In the genomic region with DNA sequence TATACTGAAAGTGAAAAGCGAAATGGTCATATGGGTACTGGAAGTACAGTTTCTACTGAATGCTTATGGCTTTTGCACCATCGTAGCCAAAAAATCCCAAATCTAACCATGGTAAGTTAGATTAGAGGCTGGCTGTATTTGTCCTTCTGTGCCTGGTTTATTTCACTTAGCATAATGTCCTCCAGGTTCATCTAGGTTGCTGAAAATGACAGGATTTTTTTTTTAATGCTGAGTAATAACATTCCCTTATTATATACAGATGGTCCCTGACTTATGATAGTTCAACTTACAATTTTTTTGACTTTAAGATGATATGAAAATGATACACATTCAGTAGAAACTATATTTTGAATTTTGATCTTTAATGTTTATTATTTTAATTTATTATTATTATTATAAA, we compare ENCODE assay signal across 30 cellular contexts. TPM values are rescaled to one million over a fixed set of nuclear protein-coding genes. Genes with fewer than 3 reads are reported as not detected.
"Had no signal": no experiment of that assay in that cellular context is flagged by ENCODE, and none has a peak within 500 bp of the region (broad histone marks: within the 10 kb centered on the region; RNA-seq: fewer than 3 reads in every experiment).

No MANE protein-coding gene starts in this region.

- DNase-seq: hippocampal formation; kidney glomerular epithelial cell; left cardiac atrium; lower lobe of right lung; mammary epithelial cell; mesenchymal stem cell; naive thymus-derived CD8-positive, alpha-beta T cell; nucleus accumbens; right lobe of liver; stimulated activated CD4-positive, alpha-beta T cell treated with anti-CD3 and anti-CD28 coated beads, Interleukin-1b, Interleukin-23, amount 100 ng/mL, for 48 hours; stimulated activated CD4-positive, alpha-beta T cell treated with anti-CD3 and anti-CD28 coated beads, Interleukin-2, amount 100 ng/mL, for 48 hours; stimulated activated CD4-positive, alpha-beta T cell treated with anti-CD3 and anti-CD28 coated beads, Interleukin-4, amount 100 ng/mL, for 4 hours; stimulated activated CD8-positive, alpha-beta memory T cell treated with anti-CD3 and anti-CD28 coated beads, Interleukin-4, amount 100 ng/mL, for 48 hours; stimulated activated naive CD4-positive, alpha-beta T cell treated with Interleukin-2 at 50 U/mL for 16 hours; stimulated activated naive CD8-positive, alpha-beta T cell treated with anti-CD3 and anti-CD28 coated beads, Interleukin-15, amount 100 ng/mL, for 72 hours; substantia nigra; transverse colon; upper lobe of left lung had no signal

- H3K4me1 ChIP-seq: lower lobe of right lung, parathyroid adenoma, right atrium auricular region, right lobe of liver, transverse colon, vagina had no signal

- FAIRE-seq: keratinocyte had no signal

- H3K4me2 ChIP-seq: smooth muscle cell had no signal

- H3K9ac ChIP-seq: parathyroid adenoma had no signal

- H3K27me3 ChIP-seq: right atrium auricular region, right lobe of liver, upper lobe of left lung, vagina had no signal

- H3K9me3 ChIP-seq: vagina had no signal

- H3K4me3 ChIP-seq: lower lobe of right lung, right atrium auricular region, right lobe of liver, smooth muscle cell, transverse colon, upper lobe of left lung, vagina had no signal

- ATAC-seq: left cardiac atrium; left lobe of liver; lower lobe of right lung; naive thymus-derived CD8-positive, alpha-beta T cell; right lobe of liver; stimulated activated memory B cell treated with anti-CD40 and anti-IgM and Interleukin-4, amounts not matched to agents 10 μg/mL and 1 μg/mL and 100 μg/mL, for 72 hours; stimulated activated naive CD8-positive, alpha-beta T cell treated with anti-CD3 and anti-CD28 coated beads, Interleukin-15, amount 100 ng/mL, for 72 hours had no signal

- H3K79me2 ChIP-seq: parathyroid adenoma had no signal

- H3K27ac ChIP-seq: lower lobe of right lung, parathyroid adenoma, right atrium auricular region, right lobe of liver, transverse colon, upper lobe of left lung, vagina had no signal

- H2AFZ ChIP-seq: parathyroid adenoma had no signal

- H3K36me3 ChIP-seq: lower lobe of right lung, right atrium auricular region, right lobe of liver, transverse colon, upper lobe of left lung, vagina had no signal

RNA-seq across cellular contexts. Expression of gene MYCT1, which starts 7.6 kb away (rescaled TPM):
- total RNA-seq: mammary epithelial cell; naive thymus-derived CD8-positive, alpha-beta T cell; neural crest cell; progenitor cell of endocrine pancreas; smooth muscle cell had no signal
- polyA plus RNA-seq: mammary epithelial cell; naive thymus-derived CD8-positive, alpha-beta T cell; smooth muscle cell had no signal

RNA-seq across cellular contexts. Expression of gene VIP, which starts 45.3 kb away (rescaled TPM):
- total RNA-seq: mammary epithelial cell; naive thymus-derived CD8-positive, alpha-beta T cell; neural crest cell; osteoblast; progenitor cell of endocrine pancreas; renal cortical epithelial cell; skeletal muscle tissue; smooth muscle cell had no signal
- polyA plus RNA-seq: keratinocyte; mammary epithelial cell; naive thymus-derived CD8-positive, alpha-beta T cell; smooth muscle cell had no signal
